Comparison of ENCODE assay signal across 8 cellular contexts in the genomic region with DNA sequence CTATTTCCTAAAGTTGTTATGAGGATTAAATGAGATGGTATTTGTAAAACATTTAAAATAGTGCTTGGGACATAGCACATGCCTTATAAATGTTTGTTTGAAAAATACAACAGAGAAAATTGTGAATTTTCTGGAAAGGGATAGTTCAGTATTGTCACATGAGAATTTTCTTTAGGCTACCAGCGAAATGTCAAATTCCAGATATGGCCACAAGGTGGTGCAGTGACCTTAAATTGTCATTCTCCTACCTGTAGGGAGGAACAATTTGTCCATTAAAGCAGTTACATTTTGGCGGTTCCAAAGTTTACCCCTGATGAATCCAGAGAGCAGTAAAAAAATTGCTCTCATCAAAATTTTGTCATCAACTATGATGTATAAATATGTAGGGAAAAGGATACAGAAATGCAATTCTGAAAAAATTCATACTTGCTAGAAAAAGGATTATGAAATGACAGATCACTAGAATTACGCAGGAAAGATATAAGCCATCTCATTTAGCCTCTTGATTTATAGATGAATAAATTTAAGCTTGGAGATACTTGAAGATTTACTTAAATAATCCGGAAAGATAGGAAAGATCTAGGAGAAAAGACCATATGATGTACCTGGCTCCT. TPM values are rescaled to one million over a fixed set of nuclear protein-coding genes. Genes with fewer than 3 reads are reported as not detected.
DNase-seq lines count a peak whose midpoint lies in the region; ATAC-seq and TF ChIP-seq lines count a peak whose summit lies in the region.

No MANE protein-coding gene starts in this region.

- no peak overlapping the region for H3K4me3 ChIP-seq in AG10803 (ENCODE audit: low read length)

- peak; percentile 51 for DNase-seq in AG10803 (ENCODE audit: low read depth)
- peak; percentile 74 for DNase-seq in NCI-H2227 (lab: John Stamatoyannopoulos, UW; ENCODE audit: unreplicated experiment)
- peak; percentile 76 for DNase-seq in activated CD4-positive, alpha-beta T cell treated with anti-CD3 and anti-CD28 coated beads for 48 hours
- peak; percentile 79 for DNase-seq in dermis blood vessel endothelial cell
- DNase-seq in lung microvascular endothelial cell (ENCODE audit: low read depth in 2 of 2): peak; percentile 59 to 76
- DNase-seq in stimulated activated CD8-positive, alpha-beta memory T cell treated with anti-CD3 and anti-CD28 coated beads, Interleukin-15, amount 100 ng/mL, for 1 hour (ENCODE audit: low read depth): peak; percentile 65

- ATAC-seq in GM18868 (IDR thresholded peaks at IDR 0.05; ENCODE audit: unreplicated experiment): peak; percentile 59
- ATAC-seq in HG03095 (IDR thresholded peaks at IDR 0.05; ENCODE audit: unreplicated experiment): no peak

- TF ChIP-seq CTCF in AG10803 (conservative IDR thresholded peaks at IDR 0.05; ENCODE audit: low read length): peak; percentile 88

RNA-seq across cellular contexts. Expression of gene TSHB, which starts 50.2 kb away (rescaled TPM):
- total RNA-seq in dermis blood vessel endothelial cell: not detected in 2 replicates
- total RNA-seq in lung microvascular endothelial cell: not detected in 2 replicates
